Comparison of ENCODE assay signal across 8 cellular contexts in the genomic region with DNA sequence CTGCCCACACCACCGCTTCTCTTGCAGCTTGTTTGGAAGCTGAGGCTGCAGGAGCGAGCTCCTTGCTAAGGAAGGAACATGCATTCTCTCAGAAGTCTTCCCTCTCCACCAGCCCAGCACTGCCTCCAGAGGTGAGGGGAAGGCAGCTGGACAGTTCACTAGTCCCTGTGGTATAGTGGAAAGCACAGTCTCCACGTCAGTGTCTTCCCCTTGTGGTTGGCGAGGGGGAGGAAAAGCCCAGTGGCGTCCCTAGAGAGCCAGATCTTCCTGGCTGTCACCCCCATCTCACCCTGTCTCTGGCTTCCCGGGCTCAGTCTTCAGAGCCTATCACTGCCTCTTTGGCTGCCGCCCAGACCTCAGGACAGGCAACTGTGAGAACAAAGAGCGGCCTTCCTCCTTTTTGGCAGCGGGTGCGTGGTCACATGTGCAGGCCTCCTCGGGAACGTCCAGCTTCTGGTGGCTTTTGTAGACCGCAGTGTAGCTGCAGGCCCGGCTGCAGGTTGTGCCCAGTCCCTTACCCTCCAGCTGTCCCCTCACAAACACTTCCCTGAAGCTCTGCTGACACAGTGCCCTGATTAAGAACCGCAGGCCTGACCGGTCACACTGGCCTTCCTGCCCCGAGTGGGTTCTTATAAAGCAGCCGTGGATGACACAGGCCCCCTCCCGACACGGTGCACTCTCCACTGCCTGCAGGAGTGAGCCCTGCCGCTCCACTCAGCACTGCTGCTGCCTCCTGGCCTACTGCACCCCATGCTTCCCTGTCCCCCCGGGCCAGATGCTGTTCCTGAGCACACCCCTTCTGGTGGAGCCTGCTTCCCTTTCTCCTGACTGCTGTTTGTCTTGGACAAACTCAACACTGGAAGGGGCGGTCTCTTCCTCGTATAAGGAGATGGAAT.
DNase-seq lines count a peak whose midpoint lies in the region; ATAC-seq and TF ChIP-seq lines count a peak whose summit lies in the region.

No MANE protein-coding gene starts in this region.

- H3K27ac Mint-ChIP-seq in neural progenitor cell (peak overlapping the region; percentile 92), Caco-2 (ENCODE audit: unreplicated experiment) (no peak overlapping the region)

- H3K27ac ChIP-seq in neural progenitor cell, result no peak overlapping the region

- no TSS peak for BruUV-seq in Caco-2 (replicated peaks; lab: Mats Ljungman, UMichigan)

- H3K36me3 ChIP-seq in neural progenitor cell, result no peaks in the 10 kb centered on the region
- no peaks in the 10 kb centered on the region for H3K36me3 ChIP-seq in Caco-2 (ENCODE audit: control insufficient read depth, insufficient read depth, low read length)
- no peaks in the 10 kb centered on the region for H3K36me3 ChIP-seq in MG63

- H3K9ac ChIP-seq in neural progenitor cell, result no peak overlapping the region

- H3K27me3 ChIP-seq in neural progenitor cell (no peaks in the 10 kb centered on the region), Caco-2 (replicated peaks; ENCODE audit: control insufficient read depth, insufficient read depth, low read length) (no peaks in the 10 kb centered on the region), MG63 (no peaks in the 10 kb centered on the region)

- in situ Hi-C loops in SK-MEL-5 (cut with HindIII; ENCODE audit: low pct_unique_long_range_greater_than_20kb, low sequenced_read_pairs), result no loop called here

- no peaks in the 10 kb centered on the region for H3F3A ChIP-seq in neural progenitor cell (ENCODE audit: low read depth)

- no peak overlapping the region for H3K4me2 ChIP-seq in neural progenitor cell

- H4K20me1 ChIP-seq in neural progenitor cell (ENCODE audit: low read depth), result no peaks in the 10 kb centered on the region

- ATAC-seq in GM21619 (IDR thresholded peaks at IDR 0.05; ENCODE audit: unreplicated experiment), result peak; percentile 58

- POLR2A ChIA-PET in Caco-2 (lab: Charles Lee), result no interaction called here

- CTCF ChIA-PET in Caco-2 (lab: Charles Lee), result interaction anchor here (1.1 kb wide), 2 partner anchors 86 to 92 kb away, joined by 3 to 4 read pairs; no protein-coding TSS in a partner anchor

- TF ChIP-seq CTCF in neural progenitor cell (IDR thresholded peaks at IDR 0.05), result no peak
- TF ChIP-seq CTCF in Caco-2 (IDR thresholded peaks at IDR 0.05; ENCODE audit: insufficient read depth in 1 of 2, low read depth in 1 of 2, low read length in 1 of 2, severe bottlenecking in 1 of 2, unreplicated experiment in 1 of 2), result peak in 1 of 2 experiments; percentile 9

- H3K4me1 ChIP-seq in neural progenitor cell, result no peaks in the 10 kb centered on the region
- no peaks in the 10 kb centered on the region for H3K4me1 ChIP-seq in Caco-2

- DNase-seq in AG08396 (ENCODE audit: low spot score), result peak; percentile 10
- peak; percentile 96 for DNase-seq in SK-MEL-5 (ENCODE audit: low read depth, low spot score)
- peak; percentile 93 for DNase-seq in fibroblast of gingiva (ENCODE audit: low read depth)
- no peak for DNase-seq in neural progenitor cell (ENCODE audit: low spot score)
- DNase-seq in HK-2 (ENCODE audit: unreplicated experiment), result no peak
- DNase-seq in Caco-2, result no peak
- no peak for DNase-seq in MG63

- no peaks in the 10 kb centered on the region for H3K9me3 ChIP-seq in neural progenitor cell (ENCODE audit: low read depth)
- H3K9me3 ChIP-seq in Caco-2, result no peaks in the 10 kb centered on the region
- H3K9me3 ChIP-seq in MG63, result no peaks in the 10 kb centered on the region

- H3K79me2 ChIP-seq in neural progenitor cell (ENCODE audit: low read depth), result no peaks in the 10 kb centered on the region

- H3K4me3 ChIP-seq in neural progenitor cell (no peak overlapping the region), Caco-2 (ENCODE audit: low read depth, low read length) (no peak overlapping the region), MG63 (no peak overlapping the region)

- H3K27me3 Mint-ChIP-seq in neural progenitor cell (ENCODE audit: insufficient read depth, low read depth) (peaks cover 2% of the 10 kb centered on the region), Caco-2 (ENCODE audit: insufficient read depth, unreplicated experiment) (peaks cover 2% of the 10 kb centered on the region)

- H3K4me3 Mint-ChIP-seq in neural progenitor cell (no peak overlapping the region), Caco-2 (ENCODE audit: unreplicated experiment) (no peak overlapping the region)

- H2AFZ ChIP-seq in neural progenitor cell (replicated peaks), result no peak overlapping the region

- peaks cover 32% of the 10 kb centered on the region for H3K4me1 Mint-ChIP-seq in neural progenitor cell
- no peaks in the 10 kb centered on the region for H3K4me1 Mint-ChIP-seq in Caco-2 (ENCODE audit: low read depth, unreplicated experiment)

- intact Hi-C loops in Caco-2 (cut with micrococcal nuclease; ENCODE audit: unreplicated experiment), result no loop called here

- H3K36me3 Mint-ChIP-seq in neural progenitor cell (peaks cover 28% of the 10 kb centered on the region), Caco-2 (ENCODE audit: insufficient read depth, unreplicated experiment) (no peaks in the 10 kb centered on the region)

- H3K9me3 Mint-ChIP-seq in neural progenitor cell (no peaks in the 10 kb centered on the region), Caco-2 (ENCODE audit: unreplicated experiment) (no peaks in the 10 kb centered on the region)

Comparison
In these comparisons a context has a peak if more than half of its experiments do, and no peak if none do; other contexts are left out.
1. DNase-seq: peak in AG08396 (single experiment), SK-MEL-5 (single experiment) and fibroblast of gingiva (single experiment); none in neural progenitor cell (single experiment), HK-2 (single experiment), Caco-2 (0 of 2) and MG63 (single experiment).